ENCODE assay signal across 26 cellular contexts in the genomic region with DNA sequence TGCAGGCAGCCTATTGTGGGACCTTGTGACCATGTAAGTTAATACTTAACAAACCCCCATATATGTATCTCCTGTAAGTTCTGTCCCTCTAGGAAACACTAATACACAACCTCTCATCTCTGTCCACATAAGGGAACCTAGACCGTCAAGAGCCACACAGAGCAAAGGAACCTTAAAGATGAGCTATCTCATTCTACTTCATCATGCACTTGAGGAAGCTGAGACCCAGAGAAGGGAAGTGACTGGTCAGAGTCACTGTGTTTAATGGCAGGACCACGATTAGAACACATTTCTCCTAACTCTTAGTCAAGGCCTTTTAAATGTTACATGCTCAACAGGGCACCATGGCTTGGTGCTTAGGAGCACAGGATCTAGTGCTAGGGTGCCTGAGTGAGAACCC.
"Had no signal": no experiment of that assay in that cellular context is flagged by ENCODE, and none has a peak within 500 bp of the region (broad histone marks: within the 10 kb centered on the region; RNA-seq: fewer than 3 reads in every experiment).

No MANE protein-coding gene starts in this region.

- H3K27ac Mint-ChIP-seq: activated naive CD8-positive, alpha-beta T cell; activated T-helper 2 cell treated with anti-CD3 and anti-CD28 coated beads, Interferon-gamma antibody, Interleukin-2, Interleukin-4, amounts not matched to agents 10 μg/mL and 5 μg/mL and 100 μg/mL, durations not matched to agents 14 hours and 24 hours and 36 hours; immature natural killer cell; type B pancreatic cell had no signal

- DNase-seq: activated CD4-positive, alpha-beta T cell treated with anti-CD3 and anti-CD28 coated beads, Interleukin-2, amount 50 U/mL, for 1 hour; activated CD8-positive, alpha-beta memory T cell treated with anti-CD3 and anti-CD28 coated beads for 24 hours; activated naive CD4-positive, alpha-beta T cell; adrenal gland; central memory CD4-positive, alpha-beta T cell; dermis blood vessel endothelial cell; effector CD8-positive, alpha-beta T cell; glutamatergic neuron; immature natural killer cell; left lung; naive B cell; posterior cingulate gyrus; right lobe of liver; stimulated activated CD4-positive, alpha-beta T cell treated with anti-CD3 and anti-CD28 coated beads, Interleukin-1b, Interleukin-23, amount 100 ng/mL, for 48 hours had no signal

- H3K4me1 ChIP-seq: adrenal gland, ascending aorta, left lung, right lobe of liver had no signal

- H3K4me2 ChIP-seq: hepatocyte had no signal

- H3K9me3 ChIP-seq: adrenal gland, ascending aorta, left lung, right lobe of liver, thoracic aorta had no signal

- ATAC-seq: esophagus mucosa, left lung had no signal

- H3K27me3 ChIP-seq: adrenal gland, ascending aorta, hepatocyte, left lung, right lobe of liver had no signal

- H3K4me1 Mint-ChIP-seq: immature natural killer cell, neural crest cell had no signal

- H3K4me3 ChIP-seq: adrenal gland, ascending aorta, hepatocyte, left lung, lung, right lobe of liver, skin epidermis, thoracic aorta had no signal

- H3K27me3 Mint-ChIP-seq: activated naive CD8-positive, alpha-beta T cell; naive B cell; type B pancreatic cell had no signal

- FAIRE-seq: frontal cortex had no signal

- H3K4me3 Mint-ChIP-seq: activated naive CD8-positive, alpha-beta T cell; immature natural killer cell; naive B cell; neural crest cell; type B pancreatic cell had no signal

- H2AFZ ChIP-seq: hepatocyte had no signal

- H3K9me3 Mint-ChIP-seq: activated T-helper 2 cell treated with anti-CD3 and anti-CD28 coated beads, Interferon-gamma antibody, Interleukin-2, Interleukin-4, amounts not matched to agents 10 μg/mL and 5 μg/mL and 100 μg/mL, durations not matched to agents 14 hours and 24 hours and 36 hours; immature natural killer cell; naive B cell; neural crest cell; type B pancreatic cell had no signal

- H3K27ac ChIP-seq: adrenal gland, ascending aorta, hepatocyte, right lobe of liver, skin epidermis, thoracic aorta, VCaP had no signal
